In the genomic region with DNA sequence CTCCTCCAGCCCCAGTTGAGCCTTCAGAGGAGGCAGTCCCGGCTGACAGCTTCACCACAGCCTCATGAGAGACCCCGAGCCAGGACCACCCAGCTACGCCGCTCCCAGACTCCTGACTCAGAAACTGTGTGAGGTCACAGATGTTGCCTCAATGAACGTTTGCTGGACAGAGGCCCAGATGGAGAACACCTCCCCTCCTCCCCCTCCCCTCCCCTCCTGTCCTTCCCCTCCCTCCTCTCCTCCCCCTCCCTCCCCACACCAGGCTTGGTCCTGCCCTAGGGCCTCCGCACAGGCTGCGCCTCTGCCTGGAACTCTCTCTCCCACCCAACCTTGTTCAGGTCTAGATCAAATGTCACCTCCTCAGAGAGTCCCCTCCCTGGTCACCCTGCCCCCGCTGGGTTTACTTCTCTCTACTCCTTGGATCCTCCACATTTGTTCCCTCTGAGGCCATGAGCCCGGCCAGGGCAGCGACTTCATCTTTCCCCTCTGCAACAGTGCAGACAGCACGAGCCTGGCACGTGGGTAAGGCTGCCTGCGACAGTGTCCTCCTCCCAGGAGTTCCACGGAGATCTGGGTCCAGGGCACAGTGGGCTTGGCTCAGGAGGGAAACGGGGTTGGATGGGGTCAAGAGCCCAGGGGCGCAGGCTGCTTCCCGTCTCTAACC, we compare ENCODE assay signal across 15 cellular contexts. TPM values are rescaled to one million over a fixed set of nuclear protein-coding genes. Genes with fewer than 3 reads are reported as not detected.
A peak's percentile ranks its signal among the peaks of the same experiment; 100 is the strongest.
DNase-seq lines count a peak whose midpoint lies in the region; ATAC-seq lines count a peak whose summit lies in the region.
"Had no signal": no experiment of that assay in that cellular context is flagged by ENCODE, and none has a peak within 500 bp of the region (broad histone marks: within the 10 kb centered on the region; RNA-seq: fewer than 3 reads in every experiment).

No MANE protein-coding gene starts in this region.

- no peak overlapping the region for H3K27ac Mint-ChIP-seq in T-helper 17 cell
- H3K27ac Mint-ChIP-seq: activated CD4-positive, alpha-beta T cell treated with anti-CD3 and anti-CD28 coated beads for 36 hours; natural killer cell had no signal

- H3K27me3 Mint-ChIP-seq in T-helper 17 cell, result no peaks in the 10 kb centered on the region
- H3K27me3 Mint-ChIP-seq: activated CD4-positive, alpha-beta T cell treated with anti-CD3 and anti-CD28 coated beads for 36 hours; stimulated activated naive B cell treated with anti-CD40 and anti-IgM and Interleukin-4, amounts not matched to agents 10 μg/mL and 1 μg/mL and 100 μg/mL, for 72 hours had no signal

- peak; percentile 37 for DNase-seq in DMS 273 (lab: John Stamatoyannopoulos, UW; ENCODE audit: unreplicated experiment)
- DNase-seq in DMS 273 treated with DMSO at 0.1 percent for 48 hours (lab: John Stamatoyannopoulos, UW), result no peak
- peak; percentile 82 for DNase-seq in dermis blood vessel endothelial cell
- DNase-seq in iPS-NIHi7 (ENCODE audit: extremely low spot score), result peak; percentile 61
- DNase-seq in substantia nigra (lab: John Stamatoyannopoulos, UW), result peak in 2 of 49 donors; percentile 14 to 57
- DNase-seq in pons (ENCODE audit: low spot score), result no peak
- no peak for DNase-seq in T-helper 17 cell
- DNase-seq: activated CD4-positive, alpha-beta T cell treated with anti-CD3 and anti-CD28 coated beads for 36 hours; activated effector memory CD4-positive, alpha-beta T cell treated with anti-CD3 and anti-CD28 coated beads, Interleukin-2, amount 50 U/mL, for 16 hours; HCEC 1CT; natural killer cell; NCI-H2227 treated with DMSO at 0.1 percent for 48 hours; stimulated activated naive B cell treated with anti-CD40 and anti-IgM and Interleukin-4, amounts not matched to agents 10 μg/mL and 1 μg/mL and 100 μg/mL, for 72 hours had no signal

- no peak for ATAC-seq in GM18519 (IDR thresholded peaks at IDR 0.05; ENCODE audit: low FRiP score, unreplicated experiment)
- no peak for ATAC-seq in T-helper 17 cell
- ATAC-seq: activated CD4-positive, alpha-beta T cell treated with anti-CD3 and anti-CD28 coated beads for 36 hours; natural killer cell had no signal

- no peak overlapping the region for H3K4me3 Mint-ChIP-seq in T-helper 17 cell
- H3K4me3 Mint-ChIP-seq: activated CD4-positive, alpha-beta T cell treated with anti-CD3 and anti-CD28 coated beads for 36 hours; natural killer cell had no signal

- H3K4me1 Mint-ChIP-seq in T-helper 17 cell, result peaks cover 12% of the 10 kb centered on the region

- H3K27ac ChIP-seq in substantia nigra (ENCODE audit: low read depth, low read length, poor library complexity, severe bottlenecking), result peak overlapping the region; percentile 42
- H3K27ac ChIP-seq: 22Rv1 had no signal

- H3K9me3 ChIP-seq in T-helper 17 cell (ENCODE audit: control insufficient read depth, low read length, poor library complexity, severe bottlenecking), result no peaks in the 10 kb centered on the region

- peaks cover 2% of the 10 kb centered on the region for H3K36me3 Mint-ChIP-seq in T-helper 17 cell (ENCODE audit: low read depth)
- H3K36me3 Mint-ChIP-seq: natural killer cell had no signal

RNA-seq across cellular contexts. Expression of a gene that starts 17.4 kb away (rescaled TPM):
- total RNA-seq in dermis blood vessel endothelial cell (57.7 and 75.6 TPM in 2 replicates), T-helper 17 cell (10 to 100 TPM; 21.7 to 23.7 TPM)

RNA-seq across cellular contexts. Expression of a gene that starts 25.3 kb away (rescaled TPM):
- 0.09 and 0.51 TPM in 2 replicates for total RNA-seq in dermis blood vessel endothelial cell
- 10 to 100 TPM; 13.4 to 14.2 TPM for total RNA-seq in T-helper 17 cell

RNA-seq across cellular contexts. Expression of a gene that starts 56.3 kb away (rescaled TPM):
- 30.8 and 39.2 TPM in 2 replicates for total RNA-seq in dermis blood vessel endothelial cell
- total RNA-seq in T-helper 17 cell, result 10 to 100 TPM; 32.8 to 34.4 TPM

Comparison
In these comparisons a context has a peak if more than half of its experiments do, and no peak if none do; other contexts are left out.
1. DNase-seq: peak in DMS 273 (single experiment), dermis blood vessel endothelial cell (single experiment) and iPS-NIHi7 (single experiment); none in DMS 273 treated with DMSO at 0.1 percent for 48 hours (single experiment), pons (single experiment) and T-helper 17 cell (0 of 3).